ENCODE assay signal across 1 cellular context in the genomic region with DNA sequence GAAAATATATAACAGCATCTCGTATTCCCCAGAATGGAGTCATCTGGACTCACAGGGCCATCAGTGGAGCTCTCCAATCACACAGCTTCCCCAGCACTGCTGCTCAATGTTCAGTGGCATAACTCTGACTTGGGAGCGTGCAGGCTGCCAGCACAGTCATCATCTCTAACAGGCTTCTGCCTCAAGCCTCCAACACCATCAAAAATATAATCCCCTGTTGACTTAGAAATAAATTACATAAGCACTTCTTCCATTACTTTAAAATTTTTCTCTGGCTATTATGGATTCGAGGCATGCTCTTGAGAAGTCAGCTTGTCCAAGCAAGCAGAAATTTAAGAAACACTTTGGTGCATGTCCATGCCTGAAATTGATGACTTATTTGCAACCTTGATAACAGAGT.
TF ChIP-seq lines count a peak whose summit lies in the region.

No MANE protein-coding gene starts in this region.

TF ChIP-seq in SK-N-SH, 30 proteins besides CTCF, POLR2A, EP300 and RAD21 (continued from another document):
- TF ChIP-seq, protein P1, sequence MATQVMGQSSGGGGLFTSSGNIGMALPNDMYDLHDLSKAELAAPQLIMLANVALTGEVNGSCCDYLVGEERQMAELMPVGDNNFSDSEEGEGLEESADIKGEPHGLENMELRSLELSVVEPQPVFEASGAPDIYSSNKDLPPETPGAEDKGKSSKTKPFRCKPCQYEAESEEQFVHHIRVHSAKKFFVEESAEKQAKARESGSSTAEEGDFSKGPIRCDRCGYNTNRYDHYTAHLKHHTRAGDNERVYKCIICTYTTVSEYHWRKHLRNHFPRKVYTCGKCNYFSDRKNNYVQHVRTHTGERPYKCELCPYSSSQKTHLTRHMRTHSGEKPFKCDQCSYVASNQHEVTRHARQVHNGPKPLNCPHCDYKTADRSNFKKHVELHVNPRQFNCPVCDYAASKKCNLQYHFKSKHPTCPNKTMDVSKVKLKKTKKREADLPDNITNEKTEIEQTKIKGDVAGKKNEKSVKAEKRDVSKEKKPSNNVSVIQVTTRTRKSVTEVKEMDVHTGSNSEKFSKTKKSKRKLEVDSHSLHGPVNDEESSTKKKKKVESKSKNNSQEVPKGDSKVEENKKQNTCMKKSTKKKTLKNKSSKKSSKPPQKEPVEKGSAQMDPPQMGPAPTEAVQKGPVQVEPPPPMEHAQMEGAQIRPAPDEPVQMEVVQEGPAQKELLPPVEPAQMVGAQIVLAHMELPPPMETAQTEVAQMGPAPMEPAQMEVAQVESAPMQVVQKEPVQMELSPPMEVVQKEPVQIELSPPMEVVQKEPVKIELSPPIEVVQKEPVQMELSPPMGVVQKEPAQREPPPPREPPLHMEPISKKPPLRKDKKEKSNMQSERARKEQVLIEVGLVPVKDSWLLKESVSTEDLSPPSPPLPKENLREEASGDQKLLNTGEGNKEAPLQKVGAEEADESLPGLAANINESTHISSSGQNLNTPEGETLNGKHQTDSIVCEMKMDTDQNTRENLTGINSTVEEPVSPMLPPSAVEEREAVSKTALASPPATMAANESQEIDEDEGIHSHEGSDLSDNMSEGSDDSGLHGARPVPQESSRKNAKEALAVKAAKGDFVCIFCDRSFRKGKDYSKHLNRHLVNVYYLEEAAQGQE (IDR thresholded peaks at IDR 0.05; ENCODE audit: low read depth, low read length): no peak
- no peak for TF ChIP-seq FOSL2 (IDR thresholded peaks at IDR 0.05; ENCODE audit: borderline replicate concordance, low read depth)
- TF ChIP-seq, protein P2, sequence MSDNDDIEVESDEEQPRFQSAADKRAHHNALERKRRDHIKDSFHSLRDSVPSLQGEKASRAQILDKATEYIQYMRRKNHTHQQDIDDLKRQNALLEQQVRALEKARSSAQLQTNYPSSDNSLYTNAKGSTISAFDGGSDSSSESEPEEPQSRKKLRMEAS (IDR thresholded peaks at IDR 0.05; ENCODE audit: low read depth): no peak
- TF ChIP-seq CHD2 (IDR thresholded peaks at IDR 0.05; ENCODE audit: low read length, partially characterized antibody): no peak
- TF ChIP-seq TAF1 (IDR thresholded peaks at IDR 0.05; ENCODE audit: borderline replicate concordance, low read depth, low read length): no peak
- TF ChIP-seq FOXM1 (IDR thresholded peaks at IDR 0.05; ENCODE audit: low read depth): no peak
- no peak for TF ChIP-seq MXI1 (IDR thresholded peaks at IDR 0.05; ENCODE audit: low read depth, low read length)
